ENCODE assay signal across 8 cellular contexts in genomic region chr16:46620265-46621005, GRCh38. TPM values are rescaled to one million over a fixed set of nuclear protein-coding genes. Genes with fewer than 3 reads are reported as not detected.
DNase-seq lines count a peak whose midpoint lies in the region; ATAC-seq and TF ChIP-seq lines count a peak whose summit lies in the region.

No MANE protein-coding gene starts in this region.

- BruUV-seq in PC-9 (replicated peaks; lab: Mats Ljungman, UMichigan), result TSS peak; percentile 66

- no peak for TF ChIP-seq CTCF in PC-9 (conservative IDR thresholded peaks at IDR 0.05)

- H3K4me2 ChIP-seq in PC-9 (peak overlapping the region; percentile 79), neuronal stem cell (ENCODE audit: insufficient read depth, low read length, poor library complexity, severe bottlenecking) (peak overlapping the region; percentile 69)

- H3K9ac ChIP-seq in neuronal stem cell (ENCODE audit: low read depth, low read length, poor library complexity), result peak overlapping the region; percentile 85

- peaks cover 9% of the 10 kb centered on the region; the same call in 1 of the 2 replicates for H3K79me2 ChIP-seq in PC-9 (ENCODE audit: low read depth)

- no peak overlapping the region for H2BK15ac ChIP-seq in neuronal stem cell (ENCODE audit: low read length)

- H3K4me1 ChIP-seq in HAP-1, result peaks cover 20% of the 10 kb centered on the region
- H3K4me1 ChIP-seq in PC-9 (replicated peaks; ENCODE audit: insufficient read depth), result peaks cover 11% of the 10 kb centered on the region; the same call in 1 of the 2 replicates
- no peaks in the 10 kb centered on the region for H3K4me1 ChIP-seq in ectodermal cell (ENCODE audit: control insufficient read depth, insufficient read depth, low read length)
- H3K4me1 ChIP-seq in neuronal stem cell (ENCODE audit: control insufficient read depth in 2 of 2, insufficient read depth in 1 of 2, low read depth in 1 of 2, low read length in 2 of 2), result peaks cover 1 to 3% of the 10 kb centered on the region in 2 donors

- peaks cover 38% of the 10 kb centered on the region for H3K36me3 ChIP-seq in HAP-1 (replicated peaks)
- 0 out of 2 replicates have a peak, but pooled peaks cover 6% of the 10 kb centered on the region for H3K36me3 ChIP-seq in PC-9 (ENCODE audit: low read depth)
- H3K36me3 ChIP-seq in ectodermal cell (ENCODE audit: control insufficient read depth, insufficient read depth, low read length), result peaks cover 16% of the 10 kb centered on the region
- peaks cover 10 to 41% of the 10 kb centered on the region in 2 donors for H3K36me3 ChIP-seq in neuronal stem cell (replicated peaks in 1 of 2; ENCODE audit: control insufficient read depth in 2 of 2, insufficient read depth in 2 of 2, low read length in 2 of 2)

- ATAC-seq in activated CD4-positive, CD25-positive, alpha-beta regulatory T cell treated with anti-CD3 and anti-CD28 coated beads, Interleukin-2, amount 50 U/mL, for 24 hours, result no peak
- no peak for ATAC-seq in HG03521 (IDR thresholded peaks at IDR 0.05; ENCODE audit: unreplicated experiment)

- no peak overlapping the region for H3K14ac ChIP-seq in neuronal stem cell (ENCODE audit: low read length)

- H2BK120ac ChIP-seq in neuronal stem cell (ENCODE audit: low read depth, low read length), result no peak overlapping the region

- peak overlapping the region; percentile 6 for H3K18ac ChIP-seq in neuronal stem cell (ENCODE audit: low read length)

- H2BK5ac ChIP-seq in neuronal stem cell (ENCODE audit: low read length), result peak overlapping the region; percentile 56

- CTCF ChIA-PET in PC-9 (lab: Charles Lee), result no interaction called here

- H3K4ac ChIP-seq in neuronal stem cell (ENCODE audit: low read length), result no peak overlapping the region

- no peak overlapping the region for H2AK5ac ChIP-seq in neuronal stem cell (ENCODE audit: low read depth, low read length)

- peak; percentile 29 for DNase-seq in Daoy (ENCODE audit: low read depth)
- DNase-seq in HAP-1 (ENCODE audit: low spot score in 2 of 2), result peak in 1 of 2 experiments; percentile 28
- DNase-seq in PC-9, result no peak
- no peak for DNase-seq in neuronal stem cell (ENCODE audit: low spot score)
- DNase-seq in NCI-H2171 (lab: John Stamatoyannopoulos, UW), result no peak

- intact Hi-C loops in PC-9 (cut with micrococcal nuclease; ENCODE audit: unreplicated experiment), result no loop called here

- peaks cover 6% of the 10 kb centered on the region for H3K79me1 ChIP-seq in neuronal stem cell (ENCODE audit: low read depth, low read length)

- H3K27ac ChIP-seq in PC-9, result no peak overlapping the region
- no peak overlapping the region for H3K27ac ChIP-seq in ectodermal cell (ENCODE audit: insufficient read depth, low read depth, low read length, poor library complexity, severe bottlenecking)
- H3K27ac ChIP-seq in neuronal stem cell (replicated peaks; ENCODE audit: low read length), result no peak overlapping the region

- H3F3A ChIP-seq in PC-9 (ENCODE audit: insufficient read depth, low read depth), result no peaks in the 10 kb centered on the region

- no peaks in the 10 kb centered on the region for H4K20me1 ChIP-seq in PC-9 (ENCODE audit: insufficient read depth)

- WGBS in ectodermal cell, 2 experiments, result 9 to 18% methylated on average over 9 to 11 of the region's 11 CpGs
- WGBS in neuronal stem cell (ENCODE audit: extremely low coverage in 2 of 2, insufficient read length in 2 of 2, insufficient replicate concordance in 1 of 2), 2 donors, result no CpG with 5 or more reads among the region's 11 CpGs

- H4K91ac ChIP-seq in neuronal stem cell (ENCODE audit: low read depth, low read length, poor library complexity), result no peak overlapping the region

- no peak overlapping the region for H3K23ac ChIP-seq in neuronal stem cell (ENCODE audit: low read depth, low read length, poor library complexity)

- no peaks in the 10 kb centered on the region for H3K9me2 ChIP-seq in PC-9 (ENCODE audit: insufficient read depth)

- POLR2A ChIA-PET in PC-9 (lab: Charles Lee; ENCODE audit: unreplicated experiment), result no interaction called here

- H3K4me3 ChIP-seq in HAP-1 (peak overlapping the region; percentile 96), PC-9 (peak overlapping the region; percentile 72), ectodermal cell (ENCODE audit: insufficient read depth, low read depth, low read length) (peak overlapping the region; percentile 97), neuronal stem cell (ENCODE audit: low read length in 2 of 2) (peak overlapping the region; percentile 87 to 90)

- in situ Hi-C loops in HAP-1 (cut with MboI; ENCODE audit: low sequenced_read_pairs), result no loop called here

- H2AFZ ChIP-seq in PC-9, result peak overlapping the region; percentile 84
- H2AFZ ChIP-seq in neuronal stem cell (ENCODE audit: low read length), result peak overlapping the region; percentile 95

- no peak overlapping the region for H2BK12ac ChIP-seq in neuronal stem cell (ENCODE audit: low read length)

- H3K9me3 ChIP-seq in HAP-1 (no peaks in the 10 kb centered on the region), PC-9 (ENCODE audit: insufficient read depth, low read depth) (no peaks in the 10 kb centered on the region), ectodermal cell (ENCODE audit: control insufficient read depth, low read length) (no peaks in the 10 kb centered on the region), neuronal stem cell (replicated peaks in 1 of 2; ENCODE audit: control insufficient read depth in 2 of 2, insufficient read depth in 1 of 2, low read depth in 1 of 2, low read length in 2 of 2) (no peaks in the 10 kb centered on the region)

- H3K27me3 ChIP-seq in HAP-1 (ENCODE audit: low read depth), result no peaks in the 10 kb centered on the region
- no peaks in the 10 kb centered on the region for H3K27me3 ChIP-seq in PC-9 (ENCODE audit: insufficient read depth, low read depth)
- no peaks in the 10 kb centered on the region for H3K27me3 ChIP-seq in ectodermal cell (ENCODE audit: control insufficient read depth, insufficient read depth, low read length, poor library complexity, severe bottlenecking)
- no peaks in the 10 kb centered on the region for H3K27me3 ChIP-seq in neuronal stem cell (ENCODE audit: control insufficient read depth in 3 of 3, insufficient read depth in 3 of 3, low read depth in 1 of 3, low read length in 3 of 3)

- no peak overlapping the region for H4K8ac ChIP-seq in neuronal stem cell (ENCODE audit: low read depth, low read length)

RNA-seq across cellular contexts. Expression of gene SHCBP1, which starts 0.7 kb away (rescaled TPM):
- total RNA-seq in Daoy (2014; rRNA removed; shearing (Covaris generic)), result 34.6 and 37.7 TPM in 2 replicates
- 17.4 and 19.3 TPM in 2 replicates for total RNA-seq in PC-9 (2021)
- 12.7 TPM for polyA plus RNA-seq in ectodermal cell (2013, experiment 1 of 4)
- polyA plus RNA-seq in ectodermal cell (2013, experiment 2 of 4), result 10.0 TPM
- polyA plus RNA-seq in ectodermal cell (2013, experiment 3 of 4), result 10.2 TPM
- 9.4 TPM for polyA plus RNA-seq in ectodermal cell (2013, experiment 4 of 4)
- polyA plus RNA-seq in neuronal stem cell (2013, experiment 1 of 2), result 6.9 TPM
- 6.9 TPM for polyA plus RNA-seq in neuronal stem cell (2013, experiment 2 of 2)
